1 cellular context compared by ENCODE assay signal in the genomic region with DNA sequence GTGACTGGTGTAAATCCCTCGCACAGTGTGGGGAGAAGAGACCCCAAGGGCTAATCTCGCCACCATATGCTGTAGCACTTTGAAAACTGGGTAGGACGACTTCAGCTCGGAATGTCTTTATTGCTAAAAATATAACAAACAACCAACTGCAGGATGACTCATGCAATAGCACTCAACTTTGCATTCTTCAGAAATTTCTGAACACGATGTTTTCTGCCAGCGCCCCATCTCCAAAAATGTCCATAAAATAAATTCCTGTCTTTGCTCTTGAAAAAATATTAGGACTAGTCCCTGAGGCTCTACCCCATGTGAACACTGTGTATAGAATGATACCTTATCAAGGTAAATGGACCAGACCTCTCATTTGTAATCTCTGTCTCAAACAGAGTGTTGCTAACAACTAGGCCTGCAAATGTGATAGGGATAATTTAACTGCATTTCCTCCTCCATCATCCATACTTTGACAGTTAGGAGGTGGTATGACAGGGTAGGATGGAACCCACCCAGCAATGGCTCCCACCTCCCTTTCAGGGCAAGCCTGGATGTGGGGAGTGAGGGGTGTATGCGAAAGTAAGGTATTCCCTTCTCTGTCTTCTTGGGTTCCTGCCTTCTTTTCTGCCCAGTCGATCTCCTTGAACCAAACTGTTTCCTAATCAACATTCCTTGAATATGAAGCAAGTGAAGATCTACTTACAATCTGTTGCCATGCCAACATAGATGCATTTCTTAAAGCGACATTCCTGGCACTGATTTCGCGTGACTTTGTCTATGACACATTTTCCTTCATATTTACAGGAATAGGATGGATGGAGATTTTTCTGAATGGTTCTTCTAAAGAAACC.
TF ChIP-seq lines count a peak whose summit lies in the region.

No MANE protein-coding gene starts in this region.

TF ChIP-seq in GM23338, 12 proteins besides CTCF, POLR2A, EP300 and RAD21 (continued from another document):
- no peak for TF ChIP-seq ZNF462 (CRISPR knock-in tag; IDR thresholded peaks at IDR 0.05)
